In genomic region chr4:181525641-181526040, GRCh38 we compare ENCODE assay signal across 14 cellular contexts.
DNase-seq lines count a peak whose midpoint lies in the region; FAIRE-seq lines count a peak whose summit lies in the region.
"Had no signal": no experiment of that assay in that cellular context is flagged by ENCODE, and none has a peak within 500 bp of the region (broad histone marks: within the 10 kb centered on the region; RNA-seq: fewer than 3 reads in every experiment).

No MANE protein-coding gene starts in this region.

- FAIRE-seq in islet of Langerhans (lab: Jason Lieb, UNC), result peak; percentile 43

- DNase-seq in COLO668 (lab: John Stamatoyannopoulos, UW; ENCODE audit: unreplicated experiment) (peak; percentile 34), NCI-H1105 treated with DMSO at 0.1 percent for 48 hours (lab: John Stamatoyannopoulos, UW) (peak; percentile 75), NCI-H526 (lab: John Stamatoyannopoulos, UW) (peak; percentile 36 to 51), ACHN (no peak), CD1c-positive myeloid dendritic cell (ENCODE audit: extremely low spot score) (no peak)
- no peak for DNase-seq in activated CD4-positive, alpha-beta T cell treated with anti-CD3 and anti-CD28 coated beads, Interleukin-2, amount 50 U/mL, for 1 hour
- DNase-seq in activated CD8-positive, alpha-beta memory T cell treated with anti-CD3 and anti-CD28 coated beads for 24 hours, result no peak
- DNase-seq: activated T-cell treated with anti-CD3 and anti-CD28 coated beads, Interleukin-2, amount 50 U/mL, for 1 hour; Caco-2; erythroblast; H7; mammary epithelial cell; NCI-H446 had no signal

- in situ Hi-C loops in ACHN (cut with HindIII; ENCODE audit: low pct_ligation_motif_present, low pct_unique_long_range_greater_than_20kb, low sequenced_read_pairs), result no loop called here

Comparison
In these comparisons a context has a peak if more than half of its experiments do, and no peak if none do; other contexts are left out.
1. DNase-seq: peak in COLO668 (single experiment), NCI-H1105 treated with DMSO at 0.1 percent for 48 hours (single experiment) and NCI-H526 (2 of 2); none in activated CD4-positive, alpha-beta T cell treated with anti-CD3 and anti-CD28 coated beads, Interleukin-2, amount 50 U/mL, for 1 hour (single experiment), ACHN (single experiment), activated CD8-positive, alpha-beta memory T cell treated with anti-CD3 and anti-CD28 coated beads for 24 hours (single experiment) and CD1c-positive myeloid dendritic cell (single experiment).